ENCODE assay signal across 8 cellular contexts in genomic region chr6:159168536-159169192, GRCh38. TPM values are rescaled to one million over a fixed set of nuclear protein-coding genes. Genes with fewer than 3 reads are reported as not detected.
DNase-seq lines count a peak whose midpoint lies in the region; ATAC-seq and TF ChIP-seq lines count a peak whose summit lies in the region.

No MANE protein-coding gene starts in this region.

- H3K4me3 ChIP-seq in astrocyte of the spinal cord (ENCODE audit: low read depth, low read length) (peak overlapping the region; percentile 23), tibial artery (peak overlapping the region; percentile 41 to 55)

- peaks cover 20% of the 10 kb centered on the region for H3K4me1 Mint-ChIP-seq in CD14-positive monocyte

- no peaks in the 10 kb centered on the region for H3K36me3 Mint-ChIP-seq in CD14-positive monocyte

- intact Hi-C loops in CD14-positive monocyte (cut with micrococcal nuclease) (loop anchor here in 1 of 2 donors (2.0 kb wide), 1 partner anchor 486 kb away; no protein-coding TSS in a partner anchor), tibial artery (cut with DNase I; ENCODE audit: low total_unique reads) (loop anchor here (5.0 kb wide), 1 partner anchor 489 kb away; no protein-coding TSS in a partner anchor)

- peak overlapping the region in 1 of 7 donors; percentile 42 for H3K27ac Mint-ChIP-seq in CD14-positive monocyte

- no peak for DNase-seq in CD14-positive monocyte (ENCODE audit: low spot score)
- DNase-seq in astrocyte of the spinal cord (ENCODE audit: low read depth, low spot score), result peak; percentile 31
- DNase-seq in left kidney (ENCODE audit: low read depth, low spot score), result peak; percentile 90
- peak in 1 of 2 donors; percentile 26 for DNase-seq in tibial artery
- no peak for DNase-seq in SHP77 treated with DMSO at 0.1 percent for 48 hours (lab: John Stamatoyannopoulos, UW)
- no peak for DNase-seq in RWPE1 (ENCODE audit: low spot score)
- DNase-seq in NCI-H774 (lab: John Stamatoyannopoulos, UW), result no peak

- no peaks in the 10 kb centered on the region for H3K36me3 ChIP-seq in tibial artery

- peak; percentile 25 for ATAC-seq in HG03432 (IDR thresholded peaks at IDR 0.05; ENCODE audit: unreplicated experiment)

- no peak overlapping the region for H3K27ac ChIP-seq in tibial artery
- no peak overlapping the region for H3K27ac ChIP-seq in RWPE1

- in situ Hi-C loops in astrocyte of the spinal cord (cut with HindIII; ENCODE audit: low sequenced_read_pairs), result no loop called here

- CTCF ChIA-PET in RWPE1 (lab: Yijun Ruan, JAX), result interaction anchor here (0.6 to 0.7 kb wide), 2 partner anchors 284 to 398 kb away, joined by 3 read pairs; no protein-coding TSS in a partner anchor

- peaks cover 0 to 15% (median 5%) of the 10 kb centered on the region in 7 donors for H3K9me3 Mint-ChIP-seq in CD14-positive monocyte

- H3K4me1 ChIP-seq in tibial artery, result peaks cover 0 to 38% (median 23%) of the 10 kb centered on the region in 4 donors

- peaks cover 0 to 28% of the 10 kb centered on the region in 2 donors for H3K27me3 ChIP-seq in tibial artery

- H3K27me3 Mint-ChIP-seq in CD14-positive monocyte (ENCODE audit: low read depth in 3 of 3), result peaks cover 70 to 82% (median 72%) of the 10 kb centered on the region in 3 donors

- H3K9me3 ChIP-seq in tibial artery, result no peaks in the 10 kb centered on the region

- POLR2A ChIA-PET in RWPE1 (lab: Yijun Ruan, JAX; ENCODE audit: low non-redundant PET), result no interaction called here

- peak overlapping the region; percentile 73 to 89 for H3K4me3 Mint-ChIP-seq in CD14-positive monocyte

- no peak for TF ChIP-seq CTCF in CD14-positive monocyte (IDR thresholded peaks at IDR 0.05)
- TF ChIP-seq CTCF in astrocyte of the spinal cord (IDR thresholded peaks at IDR 0.05; ENCODE audit: low read depth, low read length), result peak; percentile 46
- TF ChIP-seq CTCF in tibial artery (IDR thresholded peaks at IDR 0.05), result peak; percentile 18 to 21
- TF ChIP-seq CTCF in RWPE1 (conservative IDR thresholded peaks at IDR 0.05; ENCODE audit: low read depth), result no peak

RNA-seq across cellular contexts. Expression of gene FNDC1, which starts 0.5 kb away (rescaled TPM):
- polyA plus RNA-seq in CD14-positive monocyte, result not detected

Comparison
In these comparisons a context has a peak if more than half of its experiments do, and no peak if none do; other contexts are left out.
1. DNase-seq: peak in astrocyte of the spinal cord (single experiment) and left kidney (single experiment); none in CD14-positive monocyte (single experiment), SHP77 treated with DMSO at 0.1 percent for 48 hours (single experiment), RWPE1 (single experiment) and NCI-H774 (single experiment).
2. CTCF ChIP-seq: peak in astrocyte of the spinal cord (single experiment) and tibial artery (2 of 2); none in CD14-positive monocyte (single experiment) and RWPE1 (single experiment).